ENCODE assay signal across 8 cellular contexts in genomic region chr11:93543292-93543977, GRCh38. TPM values are rescaled to one million over a fixed set of nuclear protein-coding genes. Genes with fewer than 3 reads are reported as not detected.
DNase-seq lines count a peak whose midpoint lies in the region; ATAC-seq and TF ChIP-seq lines count a peak whose summit lies in the region.

A gene with protein sequence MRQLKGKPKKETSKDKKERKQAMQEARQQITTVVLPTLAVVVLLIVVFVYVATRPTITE (minus strand): TSS chr11:93543391. CDS start chr11:93479189, 64,202 bp downstream.

- H3K27ac ChIP-seq in BLaER1 (peak within 1 kb of the TSS; percentile 76), colonic mucosa (peak within 1 kb of the TSS; percentile 73)

- DNase-seq in NCI-H510A treated with DMSO at 0.1 percent for 48 hours (lab: John Stamatoyannopoulos, UW), result peak; percentile 84
- DNase-seq in activated CD4-positive, alpha-beta T cell treated with anti-CD3 and anti-CD28 coated beads for 4 hours, result peak; percentile 66 to 74
- peak; percentile 90 for DNase-seq in colonic mucosa
- DNase-seq in left kidney (ENCODE audit: low read depth, low spot score), result peak; percentile 94
- peak; percentile 68 to 82 for DNase-seq in stimulated activated CD4-positive, alpha-beta T cell treated with anti-CD3 and anti-CD28 coated beads, Interleukin-2, amount 100 ng/mL, for 24 hours

- ATAC-seq in GM19324 (IDR thresholded peaks at IDR 0.05; ENCODE audit: low FRiP score, unreplicated experiment) (peak; percentile 94), HG03457 (IDR thresholded peaks at IDR 0.05; ENCODE audit: unreplicated experiment) (peak; percentile 81)

- H3K27me3 ChIP-seq in BLaER1 (no peaks in the 10 kb centered on the region), colonic mucosa (no peaks in the 10 kb centered on the region)

- peak within 1 kb of the TSS; percentile 81 for H3K4me2 ChIP-seq in BLaER1

- intact Hi-C loops in colonic mucosa (cut with DNase I), result loop anchor here (5.0 kb wide), 3 partner anchors 61 to 306 kb away; no protein-coding TSS in a partner anchor

- H3K4me3 ChIP-seq in BLaER1 (peak within 1 kb of the TSS; percentile 92), colonic mucosa (peak within 1 kb of the TSS; percentile 68)

- H3K36me3 ChIP-seq in BLaER1 (no peaks in the 10 kb centered on the region), colonic mucosa (no peaks in the 10 kb centered on the region)

- H3K9me3 ChIP-seq in BLaER1, result no peaks in the 10 kb centered on the region
- H3K9me3 ChIP-seq in colonic mucosa, result no peaks in the 10 kb centered on the region

- peaks cover 17% of the 10 kb centered on the region; the same call in 1 of the 2 replicates for H4K20me1 ChIP-seq in BLaER1

- peak; percentile 52 for TF ChIP-seq CTCF in colonic mucosa (IDR thresholded peaks at IDR 0.05)

- H3K9ac ChIP-seq in BLaER1 (peak within 1 kb of the TSS; percentile 81), colonic mucosa (ENCODE audit: low read depth in 2 of 2, low read length in 2 of 2) (peak within 1 kb of the TSS; percentile 73)

- H3K4me1 ChIP-seq in BLaER1 (peaks cover 22% of the 10 kb centered on the region), colonic mucosa (no peaks in the 10 kb centered on the region)

RNA-seq across cellular contexts. Expression of the gene that starts here (rescaled TPM):
- 10 to 100 TPM; 47.2 to 73.7 TPM for total RNA-seq in colonic mucosa

Comparison
In these comparisons a context has a peak if more than half of its experiments do, and no peak if none do; other contexts are left out.
1. Peak in every context shown above with its lines: DNase-seq, ATAC-seq, H3K4me3 ChIP-seq and H3K27ac ChIP-seq.